ENCODE assay signal across 1 cellular context in the genomic region with DNA sequence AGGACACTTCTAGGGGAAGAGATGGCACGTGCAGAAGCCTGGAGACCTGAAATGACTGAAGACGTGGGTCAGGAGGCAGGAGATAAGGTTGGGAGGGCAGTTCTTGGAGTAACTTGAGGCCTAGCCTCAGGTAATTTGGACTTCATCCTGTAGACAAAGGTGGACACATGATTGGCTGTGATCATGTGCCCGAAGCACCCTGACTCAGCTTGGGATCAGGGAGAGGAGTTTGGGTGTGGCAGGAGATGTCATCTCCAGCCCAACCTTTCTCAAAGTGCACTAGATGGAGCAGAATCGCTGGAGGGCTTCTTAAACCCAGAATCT.
TF ChIP-seq lines count a peak whose summit lies in the region.

No MANE protein-coding gene starts in this region.

TF ChIP-seq in HepG2, 621 proteins besides CTCF, POLR2A, EP300 and RAD21:
- TF ChIP-seq ZSCAN9 (CRISPR knock-in tag; IDR thresholded peaks at IDR 0.05; ENCODE audit: borderline replicate concordance), result no peak
- no peak for TF ChIP-seq ZNF530 (CRISPR knock-in tag; IDR thresholded peaks at IDR 0.05; ENCODE audit: low read depth)
- TF ChIP-seq ZEB1 (IDR thresholded peaks at IDR 0.05; ENCODE audit: insufficient replicate concordance, low read depth), result peak; percentile 25
